27 cellular contexts compared by ENCODE assay signal in the genomic region with DNA sequence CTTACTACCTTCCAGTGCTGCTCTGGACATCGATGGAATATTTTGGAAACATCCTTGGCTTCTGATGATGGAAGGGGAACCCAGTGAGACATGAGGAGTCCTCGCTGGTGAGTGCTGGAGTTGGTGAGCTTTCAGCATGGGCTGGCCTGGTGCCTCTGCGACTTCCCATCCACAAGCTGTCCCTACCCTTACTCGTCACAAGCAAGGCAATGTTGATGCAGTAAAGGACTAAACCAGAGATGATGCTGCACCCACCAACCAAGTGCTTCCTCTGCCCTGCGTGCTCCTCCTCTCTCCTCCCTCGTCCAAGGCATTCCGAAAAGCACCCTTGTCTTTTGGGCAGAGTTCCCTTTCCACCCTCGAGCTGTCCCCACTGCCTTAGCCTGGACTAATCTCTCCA.
"Had no signal": no experiment of that assay in that cellular context is flagged by ENCODE, and none has a peak within 500 bp of the region (broad histone marks: within the 10 kb centered on the region; RNA-seq: fewer than 3 reads in every experiment).

No MANE protein-coding gene starts in this region.

- H3K4me3 ChIP-seq: neural progenitor cell, pancreas, prostate gland, right lobe of liver, skin epidermis, smooth muscle cell, spleen, stomach, thoracic aorta, thyroid gland, tibial nerve, upper lobe of left lung, vagina had no signal

- ATAC-seq: naive thymus-derived CD4-positive, alpha-beta T cell; natural killer cell; pancreas; right cardiac atrium; right lobe of liver; stimulated activated naive B cell treated with anti-CD40 and anti-IgM and Interleukin-4, amounts not matched to agents 10 μg/mL and 1 μg/mL and 100 μg/mL, for 72 hours had no signal

- H3K27ac ChIP-seq: neural progenitor cell, pancreas, prostate gland, right lobe of liver, skin epidermis, spleen, stomach, thoracic aorta, thyroid gland, tibial nerve, upper lobe of left lung, vagina had no signal

- H2AFZ ChIP-seq: neural progenitor cell had no signal

- H3K9me3 ChIP-seq: pancreas, prostate gland, right lobe of liver, spleen, stomach, thoracic aorta, thyroid gland, tibial nerve, upper lobe of left lung, vagina had no signal

- H3K36me3 Mint-ChIP-seq: naive thymus-derived CD4-positive, alpha-beta T cell; natural killer cell; neural progenitor cell; stimulated activated naive B cell treated with anti-CD40 and anti-IgM and Interleukin-4, amounts not matched to agents 10 μg/mL and 1 μg/mL and 100 μg/mL, for 72 hours had no signal

- FAIRE-seq: pancreas, urothelium cell line had no signal

- H3K27me3 ChIP-seq: neural progenitor cell, pancreas, right lobe of liver, stomach, thyroid gland, tibial nerve, upper lobe of left lung, vagina had no signal

- H3K27ac Mint-ChIP-seq: naive thymus-derived CD4-positive, alpha-beta T cell; natural killer cell; nephron; neural progenitor cell; stimulated activated naive B cell treated with anti-CD40 and anti-IgM and Interleukin-4, amounts not matched to agents 10 μg/mL and 1 μg/mL and 100 μg/mL, for 72 hours; stimulated activated naive CD8-positive, alpha-beta T cell treated with anti-CD3 and anti-CD28 coated beads, Interleukin-15, Interleukin-2, amounts not matched to agents 100 ng/mL and 50 ng/mL, for 24 hours had no signal

- H3K4me1 ChIP-seq: neural progenitor cell, pancreas, prostate gland, right lobe of liver, spleen, stomach, thyroid gland, tibial nerve, upper lobe of left lung, vagina had no signal

- H3K4me3 Mint-ChIP-seq: naive thymus-derived CD4-positive, alpha-beta T cell; natural killer cell; nephron; neural progenitor cell; stimulated activated naive B cell treated with anti-CD40 and anti-IgM and Interleukin-4, amounts not matched to agents 10 μg/mL and 1 μg/mL and 100 μg/mL, for 72 hours; stimulated activated naive CD8-positive, alpha-beta T cell treated with anti-CD3 and anti-CD28 coated beads, Interleukin-15, Interleukin-2, amounts not matched to agents 100 ng/mL and 50 ng/mL, for 24 hours had no signal

- DNase-seq: naive thymus-derived CD4-positive, alpha-beta T cell; natural killer cell; pancreas; right lobe of liver; spleen; stimulated activated CD4-positive, alpha-beta T cell treated with anti-CD3 and anti-CD28 coated beads, Interleukin-12 subunit alpha, Interleukin-12 subunit beta, amount 100 ng/mL, for 4 hours; stimulated activated CD4-positive, alpha-beta T cell treated with anti-CD3 and anti-CD28 coated beads, Interleukin-1b, Interleukin-23, amount 100 ng/mL, for 48 hours; stimulated activated CD4-positive, alpha-beta T cell treated with anti-CD3 and anti-CD28 coated beads, Interleukin-4, amount 100 ng/mL, for 1 hour; stimulated activated CD4-positive, alpha-beta T cell treated with anti-CD3 and anti-CD28 coated beads, Interleukin-4, amount 100 ng/mL, for 4 hours; stimulated activated CD8-positive, alpha-beta memory T cell treated with anti-CD3 and anti-CD28 coated beads, Interleukin-4, amount 100 ng/mL, for 48 hours; stimulated activated naive B cell treated with anti-CD40 and anti-IgM and Interleukin-4, amounts not matched to agents 10 μg/mL and 1 μg/mL and 100 μg/mL, for 72 hours; stimulated activated naive CD4-positive, alpha-beta T cell treated with Interleukin-2 at 50 U/mL for 16 hours; stomach; thyroid gland; trophoblast cell; upper lobe of left lung had no signal

- H3K4me1 Mint-ChIP-seq: naive thymus-derived CD4-positive, alpha-beta T cell; natural killer cell; nephron; neural progenitor cell had no signal

- H3K9me3 Mint-ChIP-seq: natural killer cell; nephron; neural progenitor cell; stimulated activated naive B cell treated with anti-CD40 and anti-IgM and Interleukin-4, amounts not matched to agents 10 μg/mL and 1 μg/mL and 100 μg/mL, for 72 hours; stimulated activated naive CD8-positive, alpha-beta T cell treated with anti-CD3 and anti-CD28 coated beads, Interleukin-15, Interleukin-2, amounts not matched to agents 100 ng/mL and 50 ng/mL, for 24 hours had no signal

- H3K4me2 ChIP-seq: neural progenitor cell, smooth muscle cell had no signal

- H3K9ac ChIP-seq: neural progenitor cell had no signal

- H3K36me3 ChIP-seq: neural progenitor cell, pancreas, prostate gland, right lobe of liver, spleen, stomach, thoracic aorta, thyroid gland, tibial nerve, upper lobe of left lung, vagina had no signal
